24 cellular contexts compared by ENCODE assay signal in genomic region chr21:42656872-42657271, GRCh38.
"Had no signal": no experiment of that assay in that cellular context is flagged by ENCODE, and none has a peak within 500 bp of the region (broad histone marks: within the 10 kb centered on the region; RNA-seq: fewer than 3 reads in every experiment).

No MANE protein-coding gene starts in this region.

- H3K9me3 Mint-ChIP-seq: activated naive CD4-positive, alpha-beta T cell treated with anti-CD3 and anti-CD28 coated beads for 36 hours; activated naive CD8-positive, alpha-beta T cell treated with anti-CD3 and anti-CD28 coated beads, Interleukin-2, amount 50 U/mL, for 24 hours; effector memory CD8-positive, alpha-beta T cell; neural progenitor cell; stimulated activated naive CD8-positive, alpha-beta T cell treated with anti-CD3 and anti-CD28 coated beads, Interleukin-15, Interleukin-2, amounts not matched to agents 100 ng/mL and 50 ng/mL, for 24 hours; T-helper 2 cell treated with Interferon-gamma antibody and Interleukin-4, amounts not matched to agents 5 μg/mL and 100 μg/mL, for 36 hours had no signal

- FAIRE-seq: bronchial epithelial cell, frontal cortex, small intestine, urothelium cell line had no signal

- H3K36me3 ChIP-seq: ascending aorta, heart right ventricle, neural progenitor cell, SJSA1 had no signal

- H3K4me3 Mint-ChIP-seq: activated naive CD4-positive, alpha-beta T cell treated with anti-CD3 and anti-CD28 coated beads for 36 hours; activated naive CD8-positive, alpha-beta T cell treated with anti-CD3 and anti-CD28 coated beads, Interleukin-2, amount 50 U/mL, for 24 hours; effector memory CD8-positive, alpha-beta T cell; stimulated activated naive CD8-positive, alpha-beta T cell treated with anti-CD3 and anti-CD28 coated beads, Interleukin-15, Interleukin-2, amounts not matched to agents 100 ng/mL and 50 ng/mL, for 24 hours; T-helper 2 cell treated with Interferon-gamma antibody and Interleukin-4, amounts not matched to agents 5 μg/mL and 100 μg/mL, for 36 hours had no signal

- H3K9me3 ChIP-seq: ascending aorta, heart right ventricle, mucosa of descending colon, SJSA1, testis had no signal

- H3K9ac ChIP-seq: neural progenitor cell had no signal

- ATAC-seq: activated CD4-positive, CD25-positive, alpha-beta regulatory T cell treated with anti-CD3 and anti-CD28 coated beads, Interleukin-2, amount 50 U/mL, for 24 hours; activated naive CD8-positive, alpha-beta T cell treated with anti-CD3 and anti-CD28 coated beads, Interleukin-2, amount 50 U/mL, for 24 hours; effector memory CD8-positive, alpha-beta T cell; heart right ventricle; left lobe of liver had no signal

- H3K27me3 ChIP-seq: ascending aorta, neural progenitor cell, testis had no signal

- DNase-seq: activated naive CD4-positive, alpha-beta T cell treated with anti-CD3 and anti-CD28 coated beads for 36 hours; activated naive CD8-positive, alpha-beta T cell treated with anti-CD3 and anti-CD28 coated beads, Interleukin-2, amount 50 U/mL, for 24 hours; activated T-cell treated with anti-CD3 and anti-CD28 coated beads for 4 hours; dermis blood vessel endothelial cell; effector memory CD8-positive, alpha-beta T cell; heart right ventricle; islet precursor cell; stimulated activated CD4-positive, alpha-beta T cell treated with anti-CD3 and anti-CD28 coated beads, Interleukin-4, amount 100 ng/mL, for 4 hours; stimulated activated CD8-positive, alpha-beta memory T cell treated with anti-CD3 and anti-CD28 coated beads, Interleukin-4, amount 100 ng/mL, for 48 hours; SW 1271; testis had no signal

- H3K27ac ChIP-seq: ascending aorta, epithelial cell of prostate, heart right ventricle, neural progenitor cell, SJSA1, testis had no signal

- H3K27ac Mint-ChIP-seq: activated naive CD4-positive, alpha-beta T cell treated with anti-CD3 and anti-CD28 coated beads for 36 hours; activated naive CD8-positive, alpha-beta T cell treated with anti-CD3 and anti-CD28 coated beads, Interleukin-2, amount 50 U/mL, for 24 hours; effector memory CD8-positive, alpha-beta T cell; neural progenitor cell; stimulated activated naive CD8-positive, alpha-beta T cell treated with anti-CD3 and anti-CD28 coated beads, Interleukin-15, Interleukin-2, amounts not matched to agents 100 ng/mL and 50 ng/mL, for 24 hours; T-helper 2 cell treated with Interferon-gamma antibody and Interleukin-4, amounts not matched to agents 5 μg/mL and 100 μg/mL, for 36 hours had no signal

- H3K4me3 ChIP-seq: ascending aorta, heart right ventricle, mucosa of descending colon, SJSA1, testis had no signal
